ENCODE assay signal across 34 cellular contexts in genomic region chr10:121221991-121222390, GRCh38.
"Had no signal": no experiment of that assay in that cellular context is flagged by ENCODE, and none has a peak within 500 bp of the region (broad histone marks: within the 10 kb centered on the region; RNA-seq: fewer than 3 reads in every experiment).

No MANE protein-coding gene starts in this region.

- H3K36me3 ChIP-seq: adrenal gland, brain microvascular endothelial cell, breast epithelium had no signal

- H3K27me3 Mint-ChIP-seq: activated B cell treated with CpG ODN at 0.5 μM for 24 hours; activated CD4-positive, alpha-beta memory T cell treated with anti-CD3 and anti-CD28 coated beads for 36 hours; activated CD4-positive, alpha-beta T cell treated with anti-CD3 and anti-CD28 coated beads, Interleukin-2, amount 10 ng/mL, durations not matched to agents 24 days and 14 days; activated CD8-positive, alpha-beta T cell treated with anti-CD3 and anti-CD28 coated beads for 36 hours; activated naive CD8-positive, alpha-beta T cell treated with anti-CD3 and anti-CD28 coated beads for 36 hours had no signal

- H3K9me3 Mint-ChIP-seq: activated B cell treated with CpG ODN at 0.5 μM for 24 hours; activated CD4-positive, alpha-beta memory T cell treated with anti-CD3 and anti-CD28 coated beads for 36 hours; activated CD4-positive, alpha-beta T cell treated with anti-CD3 and anti-CD28 coated beads, Interleukin-2, amount 10 ng/mL, durations not matched to agents 24 days and 14 days; activated CD8-positive, alpha-beta T cell treated with anti-CD3 and anti-CD28 coated beads for 36 hours; activated T-cell treated with anti-CD3 and anti-CD28 coated beads, Interleukin-2, amount 50 U/mL, for 4 hours; activated T-helper 1 cell treated with anti-CD3 and anti-CD28 coated beads, Interleukin-12 subunit alpha, Interleukin-12 subunit beta, Interleukin-2, Interleukin-4 antibody, amounts not matched to agents 30 ng/mL and 10 ng/mL and 1 ng/mL, durations not matched to agents 14 hours and 24 hours and 36 hours; activated T-helper 17 cell treated with anti-CD3 and anti-CD28 coated beads, Interleukin-2, amount 50 U/mL, for 72 hours; T-helper 1 cell treated with Interleukin-12 subunit alpha and Interleukin-12 subunit beta and Interleukin-4 antibody, amounts not matched to agents 30 μg/mL and 1 μg/mL, for 36 hours; T-helper 2 cell treated with Interferon-gamma antibody and Interleukin-4, amounts not matched to agents 5 μg/mL and 100 μg/mL, for 36 hours had no signal

- H3K36me3 Mint-ChIP-seq: activated CD4-positive, alpha-beta memory T cell treated with anti-CD3 and anti-CD28 coated beads for 36 hours; activated naive CD4-positive, alpha-beta T cell treated with anti-CD3 and anti-CD28 coated beads, Interleukin-2, amount 50 U/mL, for 72 hours; activated naive CD8-positive, alpha-beta T cell treated with anti-CD3 and anti-CD28 coated beads for 36 hours had no signal

- H3K4me1 ChIP-seq: adrenal gland, body of pancreas, breast epithelium had no signal

- DNase-seq: activated B cell treated with CpG ODN at 0.5 μM for 24 hours; activated CD4-positive, alpha-beta memory T cell treated with anti-CD3 and anti-CD28 coated beads for 36 hours; activated CD4-positive, alpha-beta T cell treated with anti-CD3 and anti-CD28 coated beads for 4 hours; activated CD4-positive, alpha-beta T cell treated with anti-CD3 and anti-CD28 coated beads, Interleukin-2, amount 10 ng/mL, durations not matched to agents 24 days and 14 days; activated CD4-positive, alpha-beta T cell treated with anti-CD3 and anti-CD28 coated beads, Interleukin-2, amount 50 U/mL, for 1 hour; activated CD4-positive, alpha-beta T cell treated with anti-CD3 and anti-CD28 coated beads, Interleukin-2, amount 50 U/mL, for 4 hours; activated CD4-positive, CD25-positive, alpha-beta regulatory T cell treated with anti-CD3 and anti-CD28 coated beads, Interleukin-2, amount 50 U/mL, for 72 hours; activated CD8-positive, alpha-beta memory T cell treated with anti-CD3 and anti-CD28 coated beads, Interleukin-2, amount 50 U/mL, for 4 hours; activated CD8-positive, alpha-beta T cell treated with anti-CD3 and anti-CD28 coated beads for 36 hours; activated effector memory CD4-positive, alpha-beta T cell treated with anti-CD3 and anti-CD28 coated beads, Interleukin-2, amount 50 U/mL, for 16 hours; activated gamma-delta T cell treated with Interleukin-2 at 50 U/mL for 16 hours; activated naive CD4-positive, alpha-beta T cell; activated naive CD4-positive, alpha-beta T cell treated with anti-CD3 and anti-CD28 coated beads for 36 hours; activated naive CD4-positive, alpha-beta T cell treated with anti-CD3 and anti-CD28 coated beads, Interleukin-2, amount 50 U/mL, for 16 hours; activated naive CD8-positive, alpha-beta T cell treated with anti-CD3 and anti-CD28 coated beads for 36 hours; activated T-cell treated with anti-CD3 and anti-CD28 coated beads for 4 hours; activated T-cell treated with anti-CD3 and anti-CD28 coated beads, Interleukin-2, amount 50 U/mL, for 1 hour; activated T-cell treated with anti-CD3 and anti-CD28 coated beads, Interleukin-2, amount 50 U/mL, for 4 hours; activated T-cell treated with anti-CD3 and anti-CD28 coated beads, Interleukin-2, amount 50 U/mL, for 72 hours; adrenal gland; amniotic stem cell; aorta; body of pancreas; brain microvascular endothelial cell; central memory CD4-positive, alpha-beta T cell; T-helper 2 cell; T-helper 9 cell had no signal

- H3K27ac Mint-ChIP-seq: activated B cell treated with CpG ODN at 0.5 μM for 24 hours; activated CD4-positive, alpha-beta memory T cell treated with anti-CD3 and anti-CD28 coated beads for 36 hours; activated CD4-positive, alpha-beta T cell treated with anti-CD3 and anti-CD28 coated beads, Interleukin-2, amount 10 ng/mL, durations not matched to agents 24 days and 14 days; activated CD8-positive, alpha-beta T cell treated with anti-CD3 and anti-CD28 coated beads for 36 hours; activated naive CD4-positive, alpha-beta T cell treated with anti-CD3 and anti-CD28 coated beads for 36 hours; activated naive CD4-positive, alpha-beta T cell treated with anti-CD3 and anti-CD28 coated beads, Interleukin-2, amount 50 U/mL, for 72 hours; activated naive CD8-positive, alpha-beta T cell treated with anti-CD3 and anti-CD28 coated beads for 36 hours; activated T-cell treated with anti-CD3 and anti-CD28 coated beads, Interleukin-2, amount 50 U/mL, for 72 hours; activated T-helper 1 cell treated with anti-CD3 and anti-CD28 coated beads, Interleukin-12 subunit alpha, Interleukin-12 subunit beta, Interleukin-2, Interleukin-4 antibody, amounts not matched to agents 30 ng/mL and 10 ng/mL and 1 ng/mL, durations not matched to agents 14 hours and 24 hours and 36 hours; activated T-helper 17 cell treated with anti-CD3 and anti-CD28 coated beads, Interleukin-2, amount 50 U/mL, for 72 hours; T-helper 1 cell treated with Interleukin-12 subunit alpha and Interleukin-12 subunit beta and Interleukin-4 antibody, amounts not matched to agents 30 μg/mL and 1 μg/mL, for 36 hours; T-helper 2 cell treated with Interferon-gamma antibody and Interleukin-4, amounts not matched to agents 5 μg/mL and 100 μg/mL, for 36 hours had no signal

- H3K4me1 Mint-ChIP-seq: activated B cell treated with CpG ODN at 0.5 μM for 24 hours; activated CD4-positive, alpha-beta T cell treated with anti-CD3 and anti-CD28 coated beads, Interleukin-2, amount 10 ng/mL, durations not matched to agents 24 days and 14 days; activated naive CD8-positive, alpha-beta T cell treated with anti-CD3 and anti-CD28 coated beads for 36 hours; activated T-helper 17 cell treated with anti-CD3 and anti-CD28 coated beads, Interleukin-2, amount 50 U/mL, for 72 hours had no signal

- H3K4me3 Mint-ChIP-seq: activated B cell treated with CpG ODN at 0.5 μM for 24 hours; activated CD4-positive, alpha-beta memory T cell treated with anti-CD3 and anti-CD28 coated beads for 36 hours; activated CD4-positive, alpha-beta T cell treated with anti-CD3 and anti-CD28 coated beads, Interleukin-2, amount 10 ng/mL, durations not matched to agents 24 days and 14 days; activated CD8-positive, alpha-beta T cell treated with anti-CD3 and anti-CD28 coated beads for 36 hours; activated naive CD4-positive, alpha-beta T cell treated with anti-CD3 and anti-CD28 coated beads for 36 hours; activated naive CD8-positive, alpha-beta T cell treated with anti-CD3 and anti-CD28 coated beads for 36 hours; activated T-cell treated with anti-CD3 and anti-CD28 coated beads, Interleukin-2, amount 50 U/mL, for 4 hours; activated T-cell treated with anti-CD3 and anti-CD28 coated beads, Interleukin-2, amount 50 U/mL, for 72 hours; activated T-helper 1 cell treated with anti-CD3 and anti-CD28 coated beads, Interleukin-12 subunit alpha, Interleukin-12 subunit beta, Interleukin-2, Interleukin-4 antibody, amounts not matched to agents 30 ng/mL and 10 ng/mL and 1 ng/mL, durations not matched to agents 14 hours and 24 hours and 36 hours; activated T-helper 17 cell treated with anti-CD3 and anti-CD28 coated beads, Interleukin-2, amount 50 U/mL, for 72 hours; T-helper 1 cell treated with Interleukin-12 subunit alpha and Interleukin-12 subunit beta and Interleukin-4 antibody, amounts not matched to agents 30 μg/mL and 1 μg/mL, for 36 hours; T-helper 2 cell treated with Interferon-gamma antibody and Interleukin-4, amounts not matched to agents 5 μg/mL and 100 μg/mL, for 36 hours had no signal

- H3K9me3 ChIP-seq: adrenal gland, body of pancreas, breast epithelium had no signal

- H3K4me3 ChIP-seq: adrenal gland, body of pancreas, breast epithelium had no signal

- ATAC-seq: activated CD8-positive, alpha-beta T cell treated with anti-CD3 and anti-CD28 coated beads for 36 hours; activated naive CD4-positive, alpha-beta T cell treated with anti-CD3 and anti-CD28 coated beads, Interleukin-2, amount 50 U/mL, for 72 hours; activated T-cell treated with anti-CD3 and anti-CD28 coated beads, Interleukin-2, amount 50 U/mL, for 4 hours; activated T-cell treated with anti-CD3 and anti-CD28 coated beads, Interleukin-2, amount 50 U/mL, for 72 hours; activated T-helper 17 cell treated with anti-CD3 and anti-CD28 coated beads, Interleukin-2, amount 50 U/mL, for 72 hours; body of pancreas had no signal

- H3K27me3 ChIP-seq: adrenal gland, body of pancreas, brain microvascular endothelial cell, breast epithelium had no signal

- H3K27ac ChIP-seq: adrenal gland, body of pancreas, brain microvascular endothelial cell, breast epithelium, VCaP had no signal
